32 cellular contexts compared by ENCODE assay signal in the genomic region with DNA sequence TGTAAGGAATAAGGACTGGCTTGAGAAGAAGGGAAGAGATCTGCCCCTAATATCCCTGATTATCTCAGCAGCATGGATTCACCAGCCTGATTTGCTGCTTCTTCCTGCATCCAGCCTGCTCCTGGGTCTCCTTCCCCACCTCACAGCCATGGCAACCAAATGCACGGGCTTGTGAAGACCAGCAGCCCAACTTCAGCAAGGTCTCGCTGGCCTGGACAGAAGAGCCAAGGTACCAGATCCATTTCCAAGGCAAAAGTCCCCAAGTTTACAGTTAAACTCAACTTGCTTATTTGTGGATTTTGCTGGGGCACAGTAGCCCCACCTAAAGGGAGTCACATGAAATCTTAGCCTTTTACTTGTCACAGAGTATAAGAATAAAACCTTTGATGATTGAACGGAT. TPM values are rescaled to one million over a fixed set of nuclear protein-coding genes. Genes with fewer than 3 reads are reported as not detected.
"Had no signal": no experiment of that assay in that cellular context is flagged by ENCODE, and none has a peak within 500 bp of the region (broad histone marks: within the 10 kb centered on the region; RNA-seq: fewer than 3 reads in every experiment).

No MANE protein-coding gene starts in this region.

- FAIRE-seq: colon had no signal

- H3K9me3 Mint-ChIP-seq: activated CD8-positive, alpha-beta T cell treated with anti-CD3 and anti-CD28 coated beads for 36 hours; activated naive CD4-positive, alpha-beta T cell treated with anti-CD3 and anti-CD28 coated beads for 36 hours; activated naive CD4-positive, alpha-beta T cell treated with anti-CD3 and anti-CD28 coated beads, Interleukin-2, amount 50 U/mL, for 24 hours; activated naive CD8-positive, alpha-beta T cell treated with anti-CD3 and anti-CD28 coated beads for 36 hours; activated naive CD8-positive, alpha-beta T cell treated with anti-CD3 and anti-CD28 coated beads, Interleukin-2, amount 50 U/mL, for 24 hours; activated T-cell treated with anti-CD3 and anti-CD28 coated beads, Interleukin-2, amount 50 U/mL, for 4 hours; activated T-helper 17 cell treated with anti-CD3 and anti-CD28 coated beads, Interleukin-2, amount 50 U/mL, for 72 hours had no signal

- H3K27me3 ChIP-seq: adrenal gland, body of pancreas, esophagus squamous epithelium had no signal

- H3K27me3 Mint-ChIP-seq: activated naive CD8-positive, alpha-beta T cell treated with anti-CD3 and anti-CD28 coated beads for 36 hours; activated T-helper 17 cell treated with anti-CD3 and anti-CD28 coated beads, Interleukin-2, amount 50 U/mL, for 72 hours; effector memory CD8-positive, alpha-beta T cell had no signal

- H3K4me3 ChIP-seq: adrenal gland, body of pancreas, esophagus squamous epithelium, gastroesophageal sphincter, heart right ventricle had no signal

- H3K4me1 Mint-ChIP-seq: activated naive CD4-positive, alpha-beta T cell treated with anti-CD3 and anti-CD28 coated beads, Interleukin-2, amount 50 U/mL, for 24 hours; activated naive CD8-positive, alpha-beta T cell treated with anti-CD3 and anti-CD28 coated beads for 36 hours; activated naive CD8-positive, alpha-beta T cell treated with anti-CD3 and anti-CD28 coated beads, Interleukin-2, amount 50 U/mL, for 24 hours; activated T-helper 17 cell treated with anti-CD3 and anti-CD28 coated beads, Interleukin-2, amount 50 U/mL, for 72 hours; WTC11 had no signal

- H3K27ac Mint-ChIP-seq: activated CD8-positive, alpha-beta T cell treated with anti-CD3 and anti-CD28 coated beads for 36 hours; activated naive CD4-positive, alpha-beta T cell treated with anti-CD3 and anti-CD28 coated beads for 36 hours; activated naive CD4-positive, alpha-beta T cell treated with anti-CD3 and anti-CD28 coated beads, Interleukin-2, amount 50 U/mL, for 24 hours; activated naive CD8-positive, alpha-beta T cell treated with anti-CD3 and anti-CD28 coated beads for 36 hours; activated naive CD8-positive, alpha-beta T cell treated with anti-CD3 and anti-CD28 coated beads, Interleukin-2, amount 50 U/mL, for 24 hours; activated T-helper 17 cell treated with anti-CD3 and anti-CD28 coated beads, Interleukin-2, amount 50 U/mL, for 72 hours; effector memory CD8-positive, alpha-beta T cell; WTC11 had no signal

- H3K27ac ChIP-seq: adrenal gland, body of pancreas, esophagus squamous epithelium, gastroesophageal sphincter had no signal

- DNase-seq: activated CD4-positive, alpha-beta T cell treated with anti-CD3 and anti-CD28 coated beads for 48 hours; activated CD4-positive, alpha-beta T cell treated with anti-CD3 and anti-CD28 coated beads, Interleukin-2, amount 50 U/mL, for 1 hour; activated CD4-positive, alpha-beta T cell treated with anti-CD3 and anti-CD28 coated beads, Interleukin-2, amount 50 U/mL, for 48 hours; activated CD8-positive, alpha-beta memory T cell treated with anti-CD3 and anti-CD28 coated beads for 24 hours; activated CD8-positive, alpha-beta T cell treated with anti-CD3 and anti-CD28 coated beads for 36 hours; activated effector memory CD4-positive, alpha-beta T cell treated with Interleukin-2 at 50 U/mL for 16 hours; activated naive CD4-positive, alpha-beta T cell treated with anti-CD3 and anti-CD28 coated beads for 36 hours; activated naive CD8-positive, alpha-beta T cell treated with anti-CD3 and anti-CD28 coated beads for 36 hours; activated naive CD8-positive, alpha-beta T cell treated with anti-CD3 and anti-CD28 coated beads, Interleukin-2, amount 50 U/mL, for 24 hours; activated T-cell treated with anti-CD3 and anti-CD28 coated beads, Interleukin-2, amount 50 U/mL, for 4 hours; adrenal gland; amygdala; aorta; body of pancreas; cortex of kidney; dermis blood vessel endothelial cell; effector CD4-positive, alpha-beta T cell; effector memory CD8-positive, alpha-beta T cell; erythroblast; esophagus squamous epithelium; foreskin melanocyte; heart right ventricle; T-helper 2 cell had no signal

- H3K36me3 Mint-ChIP-seq: activated naive CD4-positive, alpha-beta T cell treated with anti-CD3 and anti-CD28 coated beads, Interleukin-2, amount 50 U/mL, for 24 hours; activated naive CD8-positive, alpha-beta T cell treated with anti-CD3 and anti-CD28 coated beads for 36 hours; WTC11 had no signal

- H3K4me1 ChIP-seq: adrenal gland, body of pancreas, esophagus squamous epithelium, gastroesophageal sphincter had no signal

- H3K36me3 ChIP-seq: adrenal gland, esophagus squamous epithelium, gastroesophageal sphincter, heart right ventricle had no signal

- H3K4me3 Mint-ChIP-seq: activated CD8-positive, alpha-beta T cell treated with anti-CD3 and anti-CD28 coated beads for 36 hours; activated naive CD4-positive, alpha-beta T cell treated with anti-CD3 and anti-CD28 coated beads for 36 hours; activated naive CD4-positive, alpha-beta T cell treated with anti-CD3 and anti-CD28 coated beads, Interleukin-2, amount 50 U/mL, for 24 hours; activated naive CD8-positive, alpha-beta T cell treated with anti-CD3 and anti-CD28 coated beads for 36 hours; activated naive CD8-positive, alpha-beta T cell treated with anti-CD3 and anti-CD28 coated beads, Interleukin-2, amount 50 U/mL, for 24 hours; activated T-cell treated with anti-CD3 and anti-CD28 coated beads, Interleukin-2, amount 50 U/mL, for 4 hours; activated T-helper 17 cell treated with anti-CD3 and anti-CD28 coated beads, Interleukin-2, amount 50 U/mL, for 72 hours; effector memory CD8-positive, alpha-beta T cell; WTC11 had no signal

- H3K9me3 ChIP-seq: adrenal gland, body of pancreas, esophagus squamous epithelium had no signal

RNA-seq across cellular contexts. Expression of a gene that starts 47.3 kb away (rescaled TPM):
- total RNA-seq: activated CD8-positive, alpha-beta T cell treated with anti-CD3 and anti-CD28 coated beads for 36 hours; activated naive CD4-positive, alpha-beta T cell treated with anti-CD3 and anti-CD28 coated beads for 36 hours; activated naive CD8-positive, alpha-beta T cell treated with anti-CD3 and anti-CD28 coated beads for 36 hours; activated T-cell treated with anti-CD3 and anti-CD28 coated beads, Interleukin-2, amount 50 U/mL, for 4 hours; activated T-helper 17 cell treated with anti-CD3 and anti-CD28 coated beads, Interleukin-2, amount 50 U/mL, for 72 hours; aorta; dermis blood vessel endothelial cell; esophagus squamous epithelium; fibroblast of villous mesenchyme; glomerular endothelial cell; T-helper 1 cell treated with Interleukin-12 subunit alpha and Interleukin-12 subunit beta and Interleukin-4 antibody, amounts not matched to agents 30 ng/mL and 1 ng/mL, for 36 hours had no signal
- polyA plus RNA-seq: fibroblast of lung had no signal
